In the genomic region with DNA sequence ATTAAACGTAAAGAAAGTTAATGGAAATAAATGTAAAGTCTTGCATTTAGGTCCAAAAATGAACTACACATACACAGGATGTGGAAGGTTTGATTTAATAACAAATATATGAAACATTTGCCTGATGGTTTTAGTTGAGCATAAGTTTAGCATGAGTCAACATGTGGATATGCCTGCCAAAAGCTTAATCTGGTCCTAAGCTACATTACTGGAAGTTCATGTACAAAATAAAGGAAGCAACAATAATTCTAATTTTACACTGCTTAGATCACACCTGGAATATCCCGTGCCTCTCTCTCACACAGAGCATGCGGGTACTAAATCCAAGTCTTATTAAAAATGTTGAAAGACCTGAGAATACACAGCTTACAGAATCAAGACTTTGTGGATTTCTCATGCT, we compare ENCODE assay signal across 12 cellular contexts.
DNase-seq lines count a peak whose midpoint lies in the region; ATAC-seq and TF ChIP-seq lines count a peak whose summit lies in the region.
"Had no signal": no experiment of that assay in that cellular context is flagged by ENCODE, and none has a peak within 500 bp of the region (broad histone marks: within the 10 kb centered on the region; RNA-seq: fewer than 3 reads in every experiment).

No MANE protein-coding gene starts in this region.

- H3K9me3 ChIP-seq in vagina: no peaks in the 10 kb centered on the region

- no peaks in the 10 kb centered on the region for H3K36me3 ChIP-seq in vagina

- DNase-seq in H4 (ENCODE audit: low spot score) (peak; percentile 52), fibroblast of the conjunctiva (ENCODE audit: low read depth) (peak; percentile 87), stromal cell of bone marrow (ENCODE audit: low read depth) (peak; percentile 59), vagina (ENCODE audit: extremely low spot score in 2 of 2) (no peak)
- DNase-seq in stimulated activated CD4-positive, alpha-beta T cell treated with anti-CD3 and anti-CD28 coated beads, Interleukin-4, amount 100 ng/mL, for 4 hours: no peak
- DNase-seq: activated CD4-positive, alpha-beta T cell treated with anti-CD3 and anti-CD28 coated beads, Interleukin-2, amount 50 U/mL, for 48 hours; activated effector memory CD4-positive, alpha-beta T cell treated with Interleukin-2 at 50 U/mL for 16 hours; DMS153; hypothalamus; Kasumi-1 had no signal

- peaks cover 12% of the 10 kb centered on the region for H3K4me1 ChIP-seq in vagina

- intact Hi-C loops in vagina (cut with DNase I): no loop called here

- ATAC-seq in HG02884 (IDR thresholded peaks at IDR 0.05; ENCODE audit: unreplicated experiment): no peak

- TF ChIP-seq POLR2A in vagina (IDR thresholded peaks at IDR 0.05): no peak

- H3K27ac ChIP-seq in vagina: no peak overlapping the region

- H3K4me3 ChIP-seq in WI38 (ENCODE audit: low read depth, low read length) (peak overlapping the region; percentile 17; the same call in 1 of the 2 replicates), vagina (no peak overlapping the region)

- H3K27me3 ChIP-seq in vagina: no peaks in the 10 kb centered on the region

- TF ChIP-seq CTCF in WI38 (IDR thresholded peaks at IDR 0.05; ENCODE audit: low read depth, low read length): no peak
- no peak for TF ChIP-seq CTCF in vagina (IDR thresholded peaks at IDR 0.05)

Comparison
In these comparisons a context has a peak if more than half of its experiments do, and no peak if none do; other contexts are left out.
1. DNase-seq: peak in H4 (single experiment), fibroblast of the conjunctiva (single experiment) and stromal cell of bone marrow (single experiment); none in vagina (0 of 2) and stimulated activated CD4-positive, alpha-beta T cell treated with anti-CD3 and anti-CD28 coated beads, Interleukin-4, amount 100 ng/mL, for 4 hours (0 of 2).